In the genomic region with DNA sequence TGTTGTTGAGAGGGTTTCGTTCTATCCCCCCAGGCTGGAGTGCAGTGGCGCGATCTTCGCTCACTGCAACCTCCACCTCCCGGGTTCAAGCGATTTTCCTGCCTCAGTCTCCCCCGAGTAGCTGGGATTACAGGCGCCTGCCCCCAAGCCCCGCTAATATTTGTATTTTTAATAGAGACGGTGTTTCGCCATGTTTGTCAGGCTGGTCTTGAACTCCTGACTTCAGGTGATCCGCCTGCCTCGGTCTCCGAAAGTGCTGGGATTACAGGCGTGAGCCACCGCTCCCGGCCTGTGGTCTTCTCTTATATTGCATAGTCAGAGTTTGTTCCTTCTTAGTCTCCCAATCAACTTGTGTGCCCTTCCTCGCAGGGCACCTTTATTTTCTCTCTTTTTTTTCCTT, we compare ENCODE assay signal across 1 cellular context.
TF ChIP-seq lines count a peak whose summit lies in the region.

No MANE protein-coding gene starts in this region.

TF ChIP-seq in HepG2, 621 proteins besides CTCF, POLR2A, EP300 and RAD21:
- TF ChIP-seq RBFOX2 (IDR thresholded peaks at IDR 0.05; ENCODE audit: low read depth, low read length) (0 out of 2 replicates have a peak, but pooled peaks have one; percentile 9), ZNF333 (CRISPR knock-in tag; IDR thresholded peaks at IDR 0.05; ENCODE audit: borderline replicate concordance) (0 out of 2 replicates have a peak, but pooled peaks have one; percentile 1), NCOA2 (CRISPR knock-in tag; IDR thresholded peaks at IDR 0.05) (0 out of 2 replicates have a peak, but pooled peaks have one; percentile 4)
